ENCODE assay signal across 11 cellular contexts in genomic region chr5:175778951-175779475, GRCh38.
DNase-seq lines count a peak whose midpoint lies in the region; ATAC-seq and TF ChIP-seq lines count a peak whose summit lies in the region.
"Had no signal": no experiment of that assay in that cellular context is flagged by ENCODE, and none has a peak within 500 bp of the region (broad histone marks: within the 10 kb centered on the region; RNA-seq: fewer than 3 reads in every experiment).

No MANE protein-coding gene starts in this region.

- no peak for ATAC-seq in activated CD8-positive, alpha-beta T cell treated with anti-CD3 and anti-CD28 coated beads for 36 hours
- ATAC-seq in activated naive CD8-positive, alpha-beta T cell treated with anti-CD3 and anti-CD28 coated beads, Interleukin-2, amount 50 U/mL, for 24 hours, result no peak
- ATAC-seq: activated T-helper 17 cell treated with anti-CD3 and anti-CD28 coated beads, Interleukin-2, amount 50 U/mL, for 72 hours had no signal

- H3F3A ChIP-seq in SK-N-SH (replicated peaks; ENCODE audit: insufficient read depth), result no peaks in the 10 kb centered on the region

- no peak overlapping the region for H3K27ac Mint-ChIP-seq in activated CD4-positive, alpha-beta T cell treated with anti-CD3 and anti-CD28 coated beads, Interleukin-2, amount 10 ng/mL, durations not matched to agents 24 days and 14 days
- H3K27ac Mint-ChIP-seq in activated CD8-positive, alpha-beta T cell treated with anti-CD3 and anti-CD28 coated beads for 36 hours, result no peak overlapping the region
- no peak overlapping the region for H3K27ac Mint-ChIP-seq in activated naive CD8-positive, alpha-beta T cell treated with anti-CD3 and anti-CD28 coated beads, Interleukin-2, amount 50 U/mL, for 24 hours
- H3K27ac Mint-ChIP-seq: activated T-helper 17 cell treated with anti-CD3 and anti-CD28 coated beads, Interleukin-2, amount 50 U/mL, for 72 hours had no signal

- POLR2A ChIA-PET in SK-N-SH (lab: Yijun Ruan, JAX), result interaction anchor here (0.9 to 2.6 kb wide), 2 partner anchors 18 to 92 kb away, joined by 5 to 21 read pairs; partner anchors contain the start of gene CPLX2
- POLR2A ChIA-PET in activated CD8-positive, alpha-beta T cell treated with anti-CD3 and anti-CD28 coated beads for 36 hours (lab: Charles Lee), result interaction anchor here (0.6 kb wide), 1 partner anchor 541 kb away, joined by 3 read pairs; no protein-coding TSS in a partner anchor

- DNase-seq in EL (peak; percentile 21), NCI-H1694 treated with DMSO at 0.1 percent for 48 hours (lab: John Stamatoyannopoulos, UW) (peak; percentile 94), SK-N-SH (peak; percentile 89), middle frontal gyrus (ENCODE audit: extremely low spot score, low spot score) (peak; percentile 61), AG20443 (ENCODE audit: low spot score) (no peak)
- no peak for DNase-seq in activated CD4-positive, alpha-beta T cell treated with anti-CD3 and anti-CD28 coated beads, Interleukin-2, amount 10 ng/mL, durations not matched to agents 24 days and 14 days
- no peak for DNase-seq in activated CD8-positive, alpha-beta T cell treated with anti-CD3 and anti-CD28 coated beads for 36 hours
- no peak for DNase-seq in activated naive CD8-positive, alpha-beta T cell treated with anti-CD3 and anti-CD28 coated beads, Interleukin-2, amount 50 U/mL, for 24 hours
- DNase-seq: effector CD4-positive, alpha-beta T cell had no signal

- no peak for TF ChIP-seq CTCF in SK-N-SH (IDR thresholded peaks at IDR 0.05)
- no peak for TF ChIP-seq CTCF in activated CD8-positive, alpha-beta T cell treated with anti-CD3 and anti-CD28 coated beads for 36 hours (IDR thresholded peaks at IDR 0.05)

- no peak overlapping the region for H2AFZ ChIP-seq in SK-N-SH (ENCODE audit: low read depth)

- H3K4me1 Mint-ChIP-seq in activated CD4-positive, alpha-beta T cell treated with anti-CD3 and anti-CD28 coated beads, Interleukin-2, amount 10 ng/mL, durations not matched to agents 24 days and 14 days, result no peaks in the 10 kb centered on the region
- no peaks in the 10 kb centered on the region for H3K4me1 Mint-ChIP-seq in activated CD8-positive, alpha-beta T cell treated with anti-CD3 and anti-CD28 coated beads for 36 hours (ENCODE audit: low read depth)
- no peaks in the 10 kb centered on the region for H3K4me1 Mint-ChIP-seq in activated naive CD8-positive, alpha-beta T cell treated with anti-CD3 and anti-CD28 coated beads, Interleukin-2, amount 50 U/mL, for 24 hours
- H3K4me1 Mint-ChIP-seq: activated T-helper 17 cell treated with anti-CD3 and anti-CD28 coated beads, Interleukin-2, amount 50 U/mL, for 72 hours had no signal

- H4K20me1 ChIP-seq in SK-N-SH (ENCODE audit: insufficient read depth), result no peaks in the 10 kb centered on the region

- peaks cover 19% of the 10 kb centered on the region for H3K27me3 Mint-ChIP-seq in activated CD4-positive, alpha-beta T cell treated with anti-CD3 and anti-CD28 coated beads, Interleukin-2, amount 10 ng/mL, durations not matched to agents 24 days and 14 days
- H3K27me3 Mint-ChIP-seq in activated CD8-positive, alpha-beta T cell treated with anti-CD3 and anti-CD28 coated beads for 36 hours, result peaks cover 22% of the 10 kb centered on the region
- H3K27me3 Mint-ChIP-seq in activated naive CD8-positive, alpha-beta T cell treated with anti-CD3 and anti-CD28 coated beads, Interleukin-2, amount 50 U/mL, for 24 hours, result peaks cover 12% of the 10 kb centered on the region

- no peaks in the 10 kb centered on the region for H3K9me2 ChIP-seq in SK-N-SH

- H3K27me3 ChIP-seq in SK-N-SH (ENCODE audit: insufficient read depth), result no peaks in the 10 kb centered on the region

- H3K9ac ChIP-seq in SK-N-SH, result no peak overlapping the region

- H3K4me3 ChIP-seq in SK-N-SH (ENCODE audit: low read depth in 2 of 2, low read length in 1 of 2), result no peak overlapping the region

- H3K36me3 ChIP-seq in SK-N-SH (replicated peaks in 1 of 2; ENCODE audit: control insufficient read depth in 1 of 2, insufficient read depth in 2 of 2, low read length in 1 of 2), result no peaks in the 10 kb centered on the region
- H3K36me3 ChIP-seq: neutrophil had no signal

- no peak overlapping the region for H3K4me2 ChIP-seq in SK-N-SH

- CTCF ChIA-PET in SK-N-SH (lab: Yijun Ruan, JAX), result interaction anchor here (0.7 to 2.6 kb wide), 9 partner anchors 9 to 948 kb away, joined by 3 to 20 read pairs (median 3); no protein-coding TSS in a partner anchor
- CTCF ChIA-PET in activated CD8-positive, alpha-beta T cell treated with anti-CD3 and anti-CD28 coated beads for 36 hours (lab: Charles Lee), result no interaction called here

- H3K27ac ChIP-seq in SK-N-SH (ENCODE audit: low read depth in 2 of 2, low read length in 1 of 2), result peak overlapping the region in 1 of 2 experiments; percentile 6; a peak in 1 of 4 replicates
- H3K27ac ChIP-seq: neutrophil had no signal

- intact Hi-C loops in activated CD4-positive, alpha-beta T cell treated with anti-CD3 and anti-CD28 coated beads, Interleukin-2, amount 10 ng/mL, durations not matched to agents 24 days and 14 days (cut with micrococcal nuclease), result no loop called here
- intact Hi-C loops in activated CD8-positive, alpha-beta T cell treated with anti-CD3 and anti-CD28 coated beads for 36 hours (cut with micrococcal nuclease), result no loop called here

- H3K9me3 Mint-ChIP-seq in activated CD4-positive, alpha-beta T cell treated with anti-CD3 and anti-CD28 coated beads, Interleukin-2, amount 10 ng/mL, durations not matched to agents 24 days and 14 days, result no peaks in the 10 kb centered on the region
- H3K9me3 Mint-ChIP-seq in activated CD8-positive, alpha-beta T cell treated with anti-CD3 and anti-CD28 coated beads for 36 hours, result no peaks in the 10 kb centered on the region
- H3K9me3 Mint-ChIP-seq in activated naive CD8-positive, alpha-beta T cell treated with anti-CD3 and anti-CD28 coated beads, Interleukin-2, amount 50 U/mL, for 24 hours, result no peaks in the 10 kb centered on the region

- H3K4me1 ChIP-seq in SK-N-SH (ENCODE audit: control insufficient read depth in 1 of 2, insufficient read depth in 2 of 2, low read depth in 1 of 2, low read length in 1 of 2), result peaks cover 0 to 4% of the 10 kb centered on the region in 2 experiments; a peak in 2 of 4 replicates

- H3K4me3 Mint-ChIP-seq in activated CD4-positive, alpha-beta T cell treated with anti-CD3 and anti-CD28 coated beads, Interleukin-2, amount 10 ng/mL, durations not matched to agents 24 days and 14 days, result no peak overlapping the region
- H3K4me3 Mint-ChIP-seq in activated CD8-positive, alpha-beta T cell treated with anti-CD3 and anti-CD28 coated beads for 36 hours, result no peak overlapping the region
- H3K4me3 Mint-ChIP-seq in activated naive CD8-positive, alpha-beta T cell treated with anti-CD3 and anti-CD28 coated beads, Interleukin-2, amount 50 U/mL, for 24 hours, result no peak overlapping the region
- H3K4me3 Mint-ChIP-seq: activated T-helper 17 cell treated with anti-CD3 and anti-CD28 coated beads, Interleukin-2, amount 50 U/mL, for 72 hours had no signal

- TF ChIP-seq RAD21 in SK-N-SH (IDR thresholded peaks at IDR 0.05; ENCODE audit: low read length), result peak; percentile 13; the same call in 1 of the 2 replicates

- H3K36me3 Mint-ChIP-seq in activated CD4-positive, alpha-beta T cell treated with anti-CD3 and anti-CD28 coated beads, Interleukin-2, amount 10 ng/mL, durations not matched to agents 24 days and 14 days (ENCODE audit: low read depth), result no peaks in the 10 kb centered on the region
- H3K36me3 Mint-ChIP-seq in activated CD8-positive, alpha-beta T cell treated with anti-CD3 and anti-CD28 coated beads for 36 hours (ENCODE audit: low read depth), result no peaks in the 10 kb centered on the region
- H3K36me3 Mint-ChIP-seq in activated naive CD8-positive, alpha-beta T cell treated with anti-CD3 and anti-CD28 coated beads, Interleukin-2, amount 50 U/mL, for 24 hours (ENCODE audit: low read depth), result no peaks in the 10 kb centered on the region

- WGBS in SK-N-SH (ENCODE audit: low lambda C conversion rate), result 2% methylated on average over 6 of the region's 6 CpGs

- H3K79me2 ChIP-seq in SK-N-SH (ENCODE audit: insufficient read depth), result no peaks in the 10 kb centered on the region

- no peaks in the 10 kb centered on the region for H3K9me3 ChIP-seq in SK-N-SH
- H3K9me3 ChIP-seq: neutrophil had no signal

- TF ChIP-seq EP300 in SK-N-SH (IDR thresholded peaks at IDR 0.05; ENCODE audit: borderline replicate concordance in 1 of 2, low read depth in 1 of 2, low read length in 1 of 2), result peak; percentile 34 to 88; a peak in 3 of 4 replicates

TF ChIP-seq in SK-N-SH, 30 proteins besides CTCF, POLR2A, EP300 and RAD21 (continues in another document):
- TF ChIP-seq MEF2A (IDR thresholded peaks at IDR 0.05; ENCODE audit: borderline replicate concordance, low read depth), result no peak
- 0 out of 2 replicates have a peak, but pooled peaks have one; percentile 11 for TF ChIP-seq RFX5 (IDR thresholded peaks at IDR 0.05; ENCODE audit: low read length)
- TF ChIP-seq, protein P1, sequence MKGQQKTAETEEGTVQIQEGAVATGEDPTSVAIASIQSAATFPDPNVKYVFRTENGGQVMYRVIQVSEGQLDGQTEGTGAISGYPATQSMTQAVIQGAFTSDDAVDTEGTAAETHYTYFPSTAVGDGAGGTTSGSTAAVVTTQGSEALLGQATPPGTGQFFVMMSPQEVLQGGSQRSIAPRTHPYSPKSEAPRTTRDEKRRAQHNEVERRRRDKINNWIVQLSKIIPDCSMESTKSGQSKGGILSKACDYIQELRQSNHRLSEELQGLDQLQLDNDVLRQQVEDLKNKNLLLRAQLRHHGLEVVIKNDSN (IDR thresholded peaks at IDR 0.05; ENCODE audit: borderline replicate concordance, low read depth), result no peak
- TF ChIP-seq SIN3A (IDR thresholded peaks at IDR 0.05; ENCODE audit: borderline replicate concordance, low read depth, low read length), result no peak
- no peak for TF ChIP-seq SMC3 (IDR thresholded peaks at IDR 0.05; ENCODE audit: low read depth, low read length)
- TF ChIP-seq, protein P2, sequence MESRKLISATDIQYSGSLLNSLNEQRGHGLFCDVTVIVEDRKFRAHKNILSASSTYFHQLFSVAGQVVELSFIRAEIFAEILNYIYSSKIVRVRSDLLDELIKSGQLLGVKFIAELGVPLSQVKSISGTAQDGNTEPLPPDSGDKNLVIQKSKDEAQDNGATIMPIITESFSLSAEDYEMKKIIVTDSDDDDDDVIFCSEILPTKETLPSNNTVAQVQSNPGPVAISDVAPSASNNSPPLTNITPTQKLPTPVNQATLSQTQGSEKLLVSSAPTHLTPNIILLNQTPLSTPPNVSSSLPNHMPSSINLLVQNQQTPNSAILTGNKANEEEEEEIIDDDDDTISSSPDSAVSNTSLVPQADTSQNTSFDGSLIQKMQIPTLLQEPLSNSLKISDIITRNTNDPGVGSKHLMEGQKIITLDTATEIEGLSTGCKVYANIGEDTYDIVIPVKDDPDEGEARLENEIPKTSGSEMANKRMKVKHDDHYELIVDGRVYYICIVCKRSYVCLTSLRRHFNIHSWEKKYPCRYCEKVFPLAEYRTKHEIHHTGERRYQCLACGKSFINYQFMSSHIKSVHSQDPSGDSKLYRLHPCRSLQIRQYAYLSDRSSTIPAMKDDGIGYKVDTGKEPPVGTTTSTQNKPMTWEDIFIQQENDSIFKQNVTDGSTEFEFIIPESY (IDR thresholded peaks at IDR 0.05; ENCODE audit: borderline replicate concordance, low read depth), result no peak
- TF ChIP-seq NFIC (IDR thresholded peaks at IDR 0.05; ENCODE audit: borderline replicate concordance), result peak; percentile 98

Comparison
In these comparisons a context has a peak if more than half of its experiments do, and no peak if none do; other contexts are left out.
1. DNase-seq: peak in EL (single experiment), NCI-H1694 treated with DMSO at 0.1 percent for 48 hours (single experiment), SK-N-SH (single experiment) and middle frontal gyrus (single experiment); none in activated CD4-positive, alpha-beta T cell treated with anti-CD3 and anti-CD28 coated beads, Interleukin-2, amount 10 ng/mL, durations not matched to agents 24 days and 14 days (single experiment), activated CD8-positive, alpha-beta T cell treated with anti-CD3 and anti-CD28 coated beads for 36 hours (single experiment), activated naive CD8-positive, alpha-beta T cell treated with anti-CD3 and anti-CD28 coated beads, Interleukin-2, amount 50 U/mL, for 24 hours (single experiment) and AG20443 (single experiment).